18 cellular contexts compared by ENCODE assay signal in genomic region chr10:126609566-126609965, GRCh38.
DNase-seq lines count a peak whose midpoint lies in the region; ATAC-seq and TF ChIP-seq lines count a peak whose summit lies in the region.
"Had no signal": no experiment of that assay in that cellular context is flagged by ENCODE, and none has a peak within 500 bp of the region (broad histone marks: within the 10 kb centered on the region; RNA-seq: fewer than 3 reads in every experiment).

No MANE protein-coding gene starts in this region.

- no peaks in the 10 kb centered on the region for H3K4me1 ChIP-seq in GM23338 (ENCODE audit: insufficient read depth)

- no peaks in the 10 kb centered on the region for H3K27me3 ChIP-seq in GM23338 (ENCODE audit: insufficient read depth)

- no peaks in the 10 kb centered on the region for H3K79me2 ChIP-seq in GM23338 (replicated peaks; ENCODE audit: insufficient read depth)

- no peaks in the 10 kb centered on the region for H3K4me1 Mint-ChIP-seq in activated T-cell treated with anti-CD3 and anti-CD28 coated beads, Interleukin-2, amount 50 U/mL, for 72 hours (ENCODE audit: low read depth)
- H3K4me1 Mint-ChIP-seq in T-helper 2 cell treated with Interferon-gamma antibody and Interleukin-4, amounts not matched to agents 5 μg/mL and 100 μg/mL, for 36 hours (ENCODE audit: low read depth), result no peaks in the 10 kb centered on the region
- no peaks in the 10 kb centered on the region for H3K4me1 Mint-ChIP-seq in GM23338
- H3K4me1 Mint-ChIP-seq: CD4-positive, alpha-beta memory T cell had no signal

- no peak overlapping the region for H3K4me3 Mint-ChIP-seq in activated T-cell treated with anti-CD3 and anti-CD28 coated beads, Interleukin-2, amount 50 U/mL, for 72 hours
- no peak overlapping the region for H3K4me3 Mint-ChIP-seq in T-helper 2 cell treated with Interferon-gamma antibody and Interleukin-4, amounts not matched to agents 5 μg/mL and 100 μg/mL, for 36 hours
- H3K4me3 Mint-ChIP-seq in GM23338, result no peak overlapping the region
- H3K4me3 Mint-ChIP-seq: CD4-positive, alpha-beta memory T cell had no signal

- H4K20me1 ChIP-seq in GM23338 (replicated peaks; ENCODE audit: insufficient read depth), result no peaks in the 10 kb centered on the region

- H2AFZ ChIP-seq in GM23338, result no peak overlapping the region

- no peak overlapping the region for H3K4me2 ChIP-seq in GM23338

- no peak for ATAC-seq in activated T-cell treated with anti-CD3 and anti-CD28 coated beads, Interleukin-2, amount 50 U/mL, for 72 hours (replicated peaks in 1 of 2)
- ATAC-seq in GM23338, result no peak
- ATAC-seq: GM12878 had no signal

- H3K9me3 Mint-ChIP-seq in activated T-cell treated with anti-CD3 and anti-CD28 coated beads, Interleukin-2, amount 50 U/mL, for 72 hours, result no peaks in the 10 kb centered on the region
- H3K9me3 Mint-ChIP-seq in T-helper 2 cell treated with Interferon-gamma antibody and Interleukin-4, amounts not matched to agents 5 μg/mL and 100 μg/mL, for 36 hours, result no peaks in the 10 kb centered on the region
- no peaks in the 10 kb centered on the region for H3K9me3 Mint-ChIP-seq in GM23338

- H3F3A ChIP-seq in GM23338 (replicated peaks; ENCODE audit: low read depth), result no peaks in the 10 kb centered on the region

- H3K27ac Mint-ChIP-seq in activated T-cell treated with anti-CD3 and anti-CD28 coated beads, Interleukin-2, amount 50 U/mL, for 72 hours, result no peak overlapping the region
- H3K27ac Mint-ChIP-seq in T-helper 2 cell treated with Interferon-gamma antibody and Interleukin-4, amounts not matched to agents 5 μg/mL and 100 μg/mL, for 36 hours, result no peak overlapping the region
- H3K27ac Mint-ChIP-seq in GM23338, result no peak overlapping the region
- H3K27ac Mint-ChIP-seq: CD4-positive, alpha-beta memory T cell had no signal

- TF ChIP-seq CTCF in GM23338 (conservative IDR thresholded peaks at IDR 0.05; ENCODE audit: low read depth in 2 of 2), result no peak

- H3K36me3 Mint-ChIP-seq in activated T-cell treated with anti-CD3 and anti-CD28 coated beads, Interleukin-2, amount 50 U/mL, for 72 hours (ENCODE audit: insufficient read depth in 2 of 2), result no peaks in the 10 kb centered on the region
- H3K36me3 Mint-ChIP-seq in T-helper 2 cell treated with Interferon-gamma antibody and Interleukin-4, amounts not matched to agents 5 μg/mL and 100 μg/mL, for 36 hours (ENCODE audit: low read depth), result no peaks in the 10 kb centered on the region
- H3K36me3 Mint-ChIP-seq in GM23338 (ENCODE audit: low read depth), result no peaks in the 10 kb centered on the region
- H3K36me3 Mint-ChIP-seq: CD4-positive, alpha-beta memory T cell had no signal

- peaks cover 10% of the 10 kb centered on the region; the same call in 1 of the 2 replicates for H3K9me2 ChIP-seq in GM23338 (ENCODE audit: insufficient read depth)

- no peak overlapping the region for H3K4me3 ChIP-seq in GM23338
- H3K4me3 ChIP-seq: GM12878, SK-N-MC had no signal

- H3K36me3 ChIP-seq in GM23338 (ENCODE audit: insufficient read depth), result no peaks in the 10 kb centered on the region

- H3K27ac ChIP-seq in cingulate gyrus (ENCODE audit: low read depth, low read length) (peak overlapping the region; percentile 54), substantia nigra (ENCODE audit: low read depth, low read length, poor library complexity, severe bottlenecking) (peak overlapping the region; percentile 60), GM23338 (ENCODE audit: low read depth) (no peak overlapping the region)
- H3K27ac ChIP-seq: SK-N-MC had no signal

- no peaks in the 10 kb centered on the region for H3K27me3 Mint-ChIP-seq in activated T-cell treated with anti-CD3 and anti-CD28 coated beads, Interleukin-2, amount 50 U/mL, for 72 hours (ENCODE audit: low read depth)
- no peaks in the 10 kb centered on the region for H3K27me3 Mint-ChIP-seq in T-helper 2 cell treated with Interferon-gamma antibody and Interleukin-4, amounts not matched to agents 5 μg/mL and 100 μg/mL, for 36 hours (ENCODE audit: low read depth)
- peaks cover 4% of the 10 kb centered on the region for H3K27me3 Mint-ChIP-seq in GM23338 (ENCODE audit: insufficient read depth, low read depth, poor library complexity)
- H3K27me3 Mint-ChIP-seq: CD4-positive, alpha-beta memory T cell had no signal

- DNase-seq in NCI-H748 treated with DMSO at 0.1 percent for 48 hours (lab: John Stamatoyannopoulos, UW) (peak; percentile 7), NCI-H748 (lab: John Stamatoyannopoulos, UW; ENCODE audit: unreplicated experiment) (no peak), medulla oblongata (ENCODE audit: extremely low spot score) (peak; percentile 63), substantia nigra (lab: John Stamatoyannopoulos, UW) (peak in 36 of 49 donors; percentile 8 to 79 (median 46)), GM23338 (ENCODE audit: low spot score) (no peak)
- DNase-seq in activated T-cell treated with anti-CD3 and anti-CD28 coated beads, Interleukin-2, amount 50 U/mL, for 72 hours, result no peak
- no peak for DNase-seq in T-helper 2 cell treated with Interferon-gamma antibody and Interleukin-4, amounts not matched to agents 5 μg/mL and 100 μg/mL, for 36 hours (ENCODE audit: low spot score)
- DNase-seq: CD4-positive, alpha-beta memory T cell; DMS153; KBM-7; NCI-H1105; NCI-H1694 treated with DMSO at 0.1 percent for 48 hours; NCI-H526; NK-92 treated with Interleukin-12 subunit alpha and Interleukin-12 subunit beta, amount 100 ng/mL, for 24 hours; SHP77 had no signal

TF ChIP-seq in GM23338, 12 proteins besides CTCF, POLR2A, EP300 and RAD21 (continues in another document):
- TF ChIP-seq EZH2phosphoT487 (IDR thresholded peaks at IDR 0.05; ENCODE audit: unreplicated experiment) (no peak), ZNF114 (CRISPR knock-in tag; IDR thresholded peaks at IDR 0.05) (no peak), POLR2AphosphoS5 (IDR thresholded peaks at IDR 0.05; ENCODE audit: low read depth) (no peak), STAT1 (IDR thresholded peaks at IDR 0.05; ENCODE audit: unreplicated experiment) (no peak), NANOG (IDR thresholded peaks at IDR 0.05; ENCODE audit: borderline replicate concordance) (no peak), CREB1 (CRISPR knock-in tag; IDR thresholded peaks at IDR 0.05; ENCODE audit: low read depth) (no peak)
- TF ChIP-seq, protein P1, sequence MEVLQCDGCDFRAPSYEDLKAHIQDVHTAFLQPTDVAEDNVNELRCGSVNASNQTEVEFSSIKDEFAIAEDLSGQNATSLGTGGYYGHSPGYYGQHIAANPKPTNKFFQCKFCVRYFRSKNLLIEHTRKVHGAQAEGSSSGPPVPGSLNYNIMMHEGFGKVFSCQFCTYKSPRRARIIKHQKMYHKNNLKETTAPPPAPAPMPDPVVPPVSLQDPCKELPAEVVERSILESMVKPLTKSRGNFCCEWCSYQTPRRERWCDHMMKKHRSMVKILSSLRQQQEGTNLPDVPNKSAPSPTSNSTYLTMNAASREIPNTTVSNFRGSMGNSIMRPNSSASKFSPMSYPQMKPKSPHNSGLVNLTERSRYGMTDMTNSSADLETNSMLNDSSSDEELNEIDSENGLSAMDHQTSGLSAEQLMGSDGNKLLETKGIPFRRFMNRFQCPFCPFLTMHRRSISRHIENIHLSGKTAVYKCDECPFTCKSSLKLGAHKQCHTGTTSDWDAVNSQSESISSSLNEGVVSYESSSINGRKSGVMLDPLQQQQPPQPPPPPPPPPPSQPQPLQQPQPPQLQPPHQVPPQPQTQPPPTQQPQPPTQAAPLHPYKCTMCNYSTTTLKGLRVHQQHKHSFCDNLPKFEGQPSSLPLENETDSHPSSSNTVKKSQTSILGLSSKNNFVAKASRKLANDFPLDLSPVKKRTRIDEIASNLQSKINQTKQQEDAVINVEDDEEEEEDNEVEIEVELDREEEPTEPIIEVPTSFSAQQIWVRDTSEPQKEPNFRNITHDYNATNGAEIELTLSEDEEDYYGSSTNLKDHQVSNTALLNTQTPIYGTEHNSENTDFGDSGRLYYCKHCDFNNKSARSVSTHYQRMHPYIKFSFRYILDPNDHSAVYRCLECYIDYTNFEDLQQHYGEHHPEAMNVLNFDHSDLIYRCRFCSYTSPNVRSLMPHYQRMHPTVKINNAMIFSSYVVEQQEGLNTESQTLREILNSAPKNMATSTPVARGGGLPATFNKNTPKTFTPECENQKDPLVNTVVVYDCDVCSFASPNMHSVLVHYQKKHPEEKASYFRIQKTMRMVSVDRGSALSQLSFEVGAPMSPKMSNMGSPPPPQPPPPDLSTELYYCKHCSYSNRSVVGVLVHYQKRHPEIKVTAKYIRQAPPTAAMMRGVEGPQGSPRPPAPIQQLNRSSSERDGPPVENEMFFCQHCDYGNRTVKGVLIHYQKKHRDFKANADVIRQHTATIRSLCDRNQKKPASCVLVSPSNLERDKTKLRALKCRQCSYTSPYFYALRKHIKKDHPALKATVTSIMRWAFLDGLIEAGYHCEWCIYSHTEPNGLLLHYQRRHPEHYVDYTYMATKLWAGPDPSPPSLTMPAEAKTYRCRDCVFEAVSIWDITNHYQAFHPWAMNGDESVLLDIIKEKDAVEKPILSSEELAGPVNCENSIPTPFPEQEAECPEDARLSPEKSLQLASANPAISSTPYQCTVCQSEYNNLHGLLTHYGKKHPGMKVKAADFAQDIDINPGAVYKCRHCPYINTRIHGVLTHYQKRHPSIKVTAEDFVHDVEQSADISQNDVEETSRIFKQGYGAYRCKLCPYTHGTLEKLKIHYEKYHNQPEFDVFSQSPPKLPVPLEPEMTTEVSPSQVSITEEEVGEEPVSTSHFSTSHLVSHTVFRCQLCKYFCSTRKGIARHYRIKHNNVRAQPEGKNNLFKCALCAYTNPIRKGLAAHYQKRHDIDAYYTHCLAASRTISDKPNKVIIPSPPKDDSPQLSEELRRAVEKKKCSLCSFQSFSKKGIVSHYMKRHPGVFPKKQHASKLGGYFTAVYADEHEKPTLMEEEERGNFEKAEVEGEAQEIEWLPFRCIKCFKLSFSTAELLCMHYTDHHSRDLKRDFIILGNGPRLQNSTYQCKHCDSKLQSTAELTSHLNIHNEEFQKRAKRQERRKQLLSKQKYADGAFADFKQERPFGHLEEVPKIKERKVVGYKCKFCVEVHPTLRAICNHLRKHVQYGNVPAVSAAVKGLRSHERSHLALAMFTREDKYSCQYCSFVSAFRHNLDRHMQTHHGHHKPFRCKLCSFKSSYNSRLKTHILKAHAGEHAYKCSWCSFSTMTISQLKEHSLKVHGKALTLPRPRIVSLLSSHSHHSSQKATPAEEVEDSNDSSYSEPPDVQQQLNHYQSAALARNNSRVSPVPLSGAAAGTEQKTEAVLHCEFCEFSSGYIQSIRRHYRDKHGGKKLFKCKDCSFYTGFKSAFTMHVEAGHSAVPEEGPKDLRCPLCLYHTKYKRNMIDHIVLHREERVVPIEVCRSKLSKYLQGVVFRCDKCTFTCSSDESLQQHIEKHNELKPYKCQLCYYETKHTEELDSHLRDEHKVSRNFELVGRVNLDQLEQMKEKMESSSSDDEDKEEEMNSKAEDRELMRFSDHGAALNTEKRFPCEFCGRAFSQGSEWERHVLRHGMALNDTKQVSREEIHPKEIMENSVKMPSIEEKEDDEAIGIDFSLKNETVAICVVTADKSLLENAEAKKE (CRISPR knock-in tag; IDR thresholded peaks at IDR 0.05), result no peak

Comparison
In these comparisons a context has a peak if more than half of its experiments do, and no peak if none do; other contexts are left out.
1. DNase-seq: peak in NCI-H748 treated with DMSO at 0.1 percent for 48 hours (single experiment), medulla oblongata (single experiment) and substantia nigra (36 of 49); none in NCI-H748 (single experiment), activated T-cell treated with anti-CD3 and anti-CD28 coated beads, Interleukin-2, amount 50 U/mL, for 72 hours (0 of 2), T-helper 2 cell treated with Interferon-gamma antibody and Interleukin-4, amounts not matched to agents 5 μg/mL and 100 μg/mL, for 36 hours (single experiment) and GM23338 (single experiment).